Comparison of ENCODE assay signal across 5 cellular contexts in the genomic region with DNA sequence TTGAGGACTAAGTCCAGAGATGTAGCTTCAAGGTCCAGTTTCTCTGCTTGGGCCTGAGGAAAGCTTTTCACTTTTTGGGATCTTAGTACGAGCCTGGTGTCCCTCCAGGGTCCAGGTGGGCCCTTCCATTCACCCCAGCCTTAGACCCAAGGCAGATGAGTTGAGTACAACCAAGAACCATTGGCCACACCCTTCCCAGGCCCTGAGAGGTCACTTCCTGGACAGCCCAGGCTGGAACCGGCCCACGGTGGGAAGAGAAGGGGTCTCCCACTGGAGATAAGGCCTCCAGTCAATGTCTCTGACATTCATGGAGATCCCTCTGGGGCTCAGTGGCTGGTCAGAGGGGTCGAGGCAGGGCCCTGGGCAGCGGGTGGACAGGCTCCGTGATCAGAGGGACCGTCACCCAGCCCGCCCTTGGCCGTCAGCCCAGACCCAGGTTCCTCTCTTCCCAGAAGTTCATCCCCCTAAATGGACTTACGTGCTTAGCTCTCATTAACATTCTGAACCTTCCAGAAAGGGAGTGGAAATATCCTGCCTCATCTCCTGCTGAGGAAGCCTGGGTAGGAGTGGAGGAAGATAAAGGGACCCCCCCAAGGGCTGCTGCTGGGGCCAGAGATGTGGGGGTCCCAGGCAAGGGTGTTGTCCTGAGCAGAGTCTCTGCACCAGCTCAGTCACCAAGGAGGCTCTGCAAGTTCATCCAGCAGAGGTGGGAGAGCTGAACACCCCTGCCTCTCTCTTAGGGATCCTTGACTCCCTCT. TPM values are rescaled to one million over a fixed set of nuclear protein-coding genes. Genes with fewer than 3 reads are reported as not detected.
"Had no signal": no experiment of that assay in that cellular context is flagged by ENCODE, and none has a peak within 500 bp of the region (broad histone marks: within the 10 kb centered on the region; RNA-seq: fewer than 3 reads in every experiment).

No MANE protein-coding gene starts in this region.

RNA-seq across cellular contexts. Expression of a gene that starts 22.8 kb away (rescaled TPM):
- total RNA-seq: GM23338, H1, H9, HT-29, IMR-90 had no signal
- polyA plus RNA-seq: H1, IMR-90 had no signal
